1 cellular context compared by ENCODE assay signal in the genomic region with DNA sequence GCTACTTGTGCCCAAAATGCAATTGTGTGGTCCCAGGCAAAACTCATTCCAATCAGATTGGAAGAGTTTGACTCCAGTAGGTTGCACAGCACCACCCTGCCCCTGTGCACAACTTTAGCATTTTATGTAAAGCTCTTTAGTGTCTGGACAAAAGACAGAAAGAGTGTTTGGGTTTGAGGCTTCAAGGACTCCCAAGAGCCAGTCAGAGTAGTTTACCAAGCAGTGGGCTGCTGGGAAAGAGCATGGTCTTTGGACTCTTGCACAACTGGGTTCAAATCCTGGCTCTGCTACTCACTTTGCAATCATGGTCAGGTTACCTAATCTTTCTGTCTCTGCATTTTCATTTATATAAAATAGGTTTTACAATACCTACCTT.
TF ChIP-seq lines count a peak whose summit lies in the region.

No MANE protein-coding gene starts in this region.

TF ChIP-seq in HepG2, 621 proteins besides CTCF, POLR2A, EP300 and RAD21 (continued from another document and continues in another):
- TF ChIP-seq, protein P1, sequence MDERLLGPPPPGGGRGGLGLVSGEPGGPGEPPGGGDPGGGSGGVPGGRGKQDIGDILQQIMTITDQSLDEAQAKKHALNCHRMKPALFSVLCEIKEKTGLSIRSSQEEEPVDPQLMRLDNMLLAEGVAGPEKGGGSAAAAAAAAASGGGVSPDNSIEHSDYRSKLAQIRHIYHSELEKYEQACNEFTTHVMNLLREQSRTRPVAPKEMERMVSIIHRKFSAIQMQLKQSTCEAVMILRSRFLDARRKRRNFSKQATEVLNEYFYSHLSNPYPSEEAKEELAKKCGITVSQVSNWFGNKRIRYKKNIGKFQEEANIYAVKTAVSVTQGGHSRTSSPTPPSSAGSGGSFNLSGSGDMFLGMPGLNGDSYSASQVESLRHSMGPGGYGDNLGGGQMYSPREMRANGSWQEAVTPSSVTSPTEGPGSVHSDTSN (CRISPR knock-in tag; IDR thresholded peaks at IDR 0.05) = no peak
- TF ChIP-seq TCF7L2 (IDR thresholded peaks at IDR 0.05; ENCODE audit: low read depth, low read length) (no peak), TMF1 (CRISPR knock-in tag; IDR thresholded peaks at IDR 0.05; ENCODE audit: low read depth) (no peak), ZNF253 (CRISPR knock-in tag; IDR thresholded peaks at IDR 0.05; ENCODE audit: borderline replicate concordance) (no peak), ZNF3 (CRISPR knock-in tag; IDR thresholded peaks at IDR 0.05) (peak; percentile 97), KDM6A (CRISPR knock-in tag; IDR thresholded peaks at IDR 0.05; ENCODE audit: low read depth) (peak; percentile 29; the same call in 1 of the 2 replicates), SOX5 (CRISPR knock-in tag; IDR thresholded peaks at IDR 0.05; ENCODE audit: borderline replicate concordance) (peak; percentile 71; the same call in 1 of the 2 replicates), CAMTA2 (CRISPR knock-in tag; IDR thresholded peaks at IDR 0.05; ENCODE audit: borderline replicate concordance) (no peak), ZNF275 (CRISPR knock-in tag; IDR thresholded peaks at IDR 0.05; ENCODE audit: borderline replicate concordance) (0 out of 2 replicates have a peak, but pooled peaks have one; percentile 35), ZNF761 (CRISPR knock-in tag; conservative IDR thresholded peaks at IDR 0.05) (0 out of 2 replicates have a peak, but pooled peaks have one; percentile 44), DR1 (CRISPR knock-in tag; IDR thresholded peaks at IDR 0.05) (no peak), DNMT3B (CRISPR knock-in tag; conservative IDR thresholded peaks at IDR 0.05) (no peak), ZNF740 (CRISPR knock-in tag; IDR thresholded peaks at IDR 0.05) (no peak), KDM1A (CRISPR knock-in tag; IDR thresholded peaks at IDR 0.05) (peak; percentile 63; the same call in 1 of the 2 replicates), PAX8 (CRISPR knock-in tag; IDR thresholded peaks at IDR 0.05; ENCODE audit: borderline replicate concordance) (no peak), ZNF501 (CRISPR knock-in tag; IDR thresholded peaks at IDR 0.05) (no peak), ISL2 (CRISPR knock-in tag; IDR thresholded peaks at IDR 0.05) (peak; percentile 77), ZNF7 (CRISPR knock-in tag; IDR thresholded peaks at IDR 0.05) (no peak), ZEB1 (IDR thresholded peaks at IDR 0.05; ENCODE audit: insufficient replicate concordance, low read depth) (no peak), GABPA (IDR thresholded peaks at IDR 0.05; ENCODE audit: low read depth, low read length) (no peak), GABPA (CRISPR knock-in tag; IDR thresholded peaks at IDR 0.05; ENCODE audit: low read depth) (peak; percentile 10; the same call in 1 of the 2 replicates), RBM39 (IDR thresholded peaks at IDR 0.05; ENCODE audit: low read depth, low read length, poor library complexity, severe bottlenecking) (no peak), ZNF460 (CRISPR knock-in tag; IDR thresholded peaks at IDR 0.05; ENCODE audit: borderline replicate concordance) (no peak), ZNF619 (CRISPR knock-in tag; IDR thresholded peaks at IDR 0.05) (no peak), ZNF205 (CRISPR knock-in tag; IDR thresholded peaks at IDR 0.05) (peak; percentile 32; the same call in 1 of the 2 replicates), ZNF446 (CRISPR knock-in tag; IDR thresholded peaks at IDR 0.05) (no peak), BRF2 (CRISPR knock-in tag; IDR thresholded peaks at IDR 0.05) (no peak), BCL3 (CRISPR knock-in tag; IDR thresholded peaks at IDR 0.05) (no peak), ZNF282 (IDR thresholded peaks at IDR 0.05; ENCODE audit: partially characterized antibody) (no peak), ZMYM2 (CRISPR knock-in tag; IDR thresholded peaks at IDR 0.05) (peak; percentile 28; the same call in 1 of the 2 replicates), ZNF670 (CRISPR knock-in tag; IDR thresholded peaks at IDR 0.05; ENCODE audit: borderline replicate concordance) (no peak)
- TF ChIP-seq, protein P2, sequence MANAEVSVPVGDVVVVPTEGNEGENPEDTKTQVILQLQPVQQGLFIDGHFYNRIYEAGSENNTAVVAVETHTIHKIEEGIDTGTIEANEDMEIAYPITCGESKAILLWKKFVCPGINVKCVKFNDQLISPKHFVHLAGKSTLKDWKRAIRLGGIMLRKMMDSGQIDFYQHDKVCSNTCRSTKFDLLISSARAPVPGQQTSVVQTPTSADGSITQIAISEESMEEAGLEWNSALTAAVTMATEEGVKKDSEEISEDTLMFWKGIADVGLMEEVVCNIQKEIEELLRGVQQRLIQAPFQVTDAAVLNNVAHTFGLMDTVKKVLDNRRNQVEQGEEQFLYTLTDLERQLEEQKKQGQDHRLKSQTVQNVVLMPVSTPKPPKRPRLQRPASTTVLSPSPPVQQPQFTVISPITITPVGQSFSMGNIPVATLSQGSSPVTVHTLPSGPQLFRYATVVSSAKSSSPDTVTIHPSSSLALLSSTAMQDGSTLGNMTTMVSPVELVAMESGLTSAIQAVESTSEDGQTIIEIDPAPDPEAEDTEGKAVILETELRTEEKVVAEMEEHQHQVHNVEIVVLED (CRISPR knock-in tag; IDR thresholded peaks at IDR 0.05; ENCODE audit: borderline replicate concordance) = no peak
- TF ChIP-seq, protein P3, sequence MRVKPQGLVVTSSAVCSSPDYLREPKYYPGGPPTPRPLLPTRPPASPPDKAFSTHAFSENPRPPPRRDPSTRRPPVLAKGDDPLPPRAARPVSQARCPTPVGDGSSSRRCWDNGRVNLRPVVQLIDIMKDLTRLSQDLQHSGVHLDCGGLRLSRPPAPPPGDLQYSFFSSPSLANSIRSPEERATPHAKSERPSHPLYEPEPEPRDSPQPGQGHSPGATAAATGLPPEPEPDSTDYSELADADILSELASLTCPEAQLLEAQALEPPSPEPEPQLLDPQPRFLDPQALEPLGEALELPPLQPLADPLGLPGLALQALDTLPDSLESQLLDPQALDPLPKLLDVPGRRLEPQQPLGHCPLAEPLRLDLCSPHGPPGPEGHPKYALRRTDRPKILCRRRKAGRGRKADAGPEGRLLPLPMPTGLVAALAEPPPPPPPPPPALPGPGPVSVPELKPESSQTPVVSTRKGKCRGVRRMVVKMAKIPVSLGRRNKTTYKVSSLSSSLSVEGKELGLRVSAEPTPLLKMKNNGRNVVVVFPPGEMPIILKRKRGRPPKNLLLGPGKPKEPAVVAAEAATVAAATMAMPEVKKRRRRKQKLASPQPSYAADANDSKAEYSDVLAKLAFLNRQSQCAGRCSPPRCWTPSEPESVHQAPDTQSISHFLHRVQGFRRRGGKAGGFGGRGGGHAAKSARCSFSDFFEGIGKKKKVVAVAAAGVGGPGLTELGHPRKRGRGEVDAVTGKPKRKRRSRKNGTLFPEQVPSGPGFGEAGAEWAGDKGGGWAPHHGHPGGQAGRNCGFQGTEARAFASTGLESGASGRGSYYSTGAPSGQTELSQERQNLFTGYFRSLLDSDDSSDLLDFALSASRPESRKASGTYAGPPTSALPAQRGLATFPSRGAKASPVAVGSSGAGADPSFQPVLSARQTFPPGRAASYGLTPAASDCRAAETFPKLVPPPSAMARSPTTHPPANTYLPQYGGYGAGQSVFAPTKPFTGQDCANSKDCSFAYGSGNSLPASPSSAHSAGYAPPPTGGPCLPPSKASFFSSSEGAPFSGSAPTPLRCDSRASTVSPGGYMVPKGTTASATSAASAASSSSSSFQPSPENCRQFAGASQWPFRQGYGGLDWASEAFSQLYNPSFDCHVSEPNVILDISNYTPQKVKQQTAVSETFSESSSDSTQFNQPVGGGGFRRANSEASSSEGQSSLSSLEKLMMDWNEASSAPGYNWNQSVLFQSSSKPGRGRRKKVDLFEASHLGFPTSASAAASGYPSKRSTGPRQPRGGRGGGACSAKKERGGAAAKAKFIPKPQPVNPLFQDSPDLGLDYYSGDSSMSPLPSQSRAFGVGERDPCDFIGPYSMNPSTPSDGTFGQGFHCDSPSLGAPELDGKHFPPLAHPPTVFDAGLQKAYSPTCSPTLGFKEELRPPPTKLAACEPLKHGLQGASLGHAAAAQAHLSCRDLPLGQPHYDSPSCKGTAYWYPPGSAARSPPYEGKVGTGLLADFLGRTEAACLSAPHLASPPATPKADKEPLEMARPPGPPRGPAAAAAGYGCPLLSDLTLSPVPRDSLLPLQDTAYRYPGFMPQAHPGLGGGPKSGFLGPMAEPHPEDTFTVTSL (CRISPR knock-in tag; IDR thresholded peaks at IDR 0.05; ENCODE audit: borderline replicate concordance) = peak; percentile 71
- TF ChIP-seq, protein P4, sequence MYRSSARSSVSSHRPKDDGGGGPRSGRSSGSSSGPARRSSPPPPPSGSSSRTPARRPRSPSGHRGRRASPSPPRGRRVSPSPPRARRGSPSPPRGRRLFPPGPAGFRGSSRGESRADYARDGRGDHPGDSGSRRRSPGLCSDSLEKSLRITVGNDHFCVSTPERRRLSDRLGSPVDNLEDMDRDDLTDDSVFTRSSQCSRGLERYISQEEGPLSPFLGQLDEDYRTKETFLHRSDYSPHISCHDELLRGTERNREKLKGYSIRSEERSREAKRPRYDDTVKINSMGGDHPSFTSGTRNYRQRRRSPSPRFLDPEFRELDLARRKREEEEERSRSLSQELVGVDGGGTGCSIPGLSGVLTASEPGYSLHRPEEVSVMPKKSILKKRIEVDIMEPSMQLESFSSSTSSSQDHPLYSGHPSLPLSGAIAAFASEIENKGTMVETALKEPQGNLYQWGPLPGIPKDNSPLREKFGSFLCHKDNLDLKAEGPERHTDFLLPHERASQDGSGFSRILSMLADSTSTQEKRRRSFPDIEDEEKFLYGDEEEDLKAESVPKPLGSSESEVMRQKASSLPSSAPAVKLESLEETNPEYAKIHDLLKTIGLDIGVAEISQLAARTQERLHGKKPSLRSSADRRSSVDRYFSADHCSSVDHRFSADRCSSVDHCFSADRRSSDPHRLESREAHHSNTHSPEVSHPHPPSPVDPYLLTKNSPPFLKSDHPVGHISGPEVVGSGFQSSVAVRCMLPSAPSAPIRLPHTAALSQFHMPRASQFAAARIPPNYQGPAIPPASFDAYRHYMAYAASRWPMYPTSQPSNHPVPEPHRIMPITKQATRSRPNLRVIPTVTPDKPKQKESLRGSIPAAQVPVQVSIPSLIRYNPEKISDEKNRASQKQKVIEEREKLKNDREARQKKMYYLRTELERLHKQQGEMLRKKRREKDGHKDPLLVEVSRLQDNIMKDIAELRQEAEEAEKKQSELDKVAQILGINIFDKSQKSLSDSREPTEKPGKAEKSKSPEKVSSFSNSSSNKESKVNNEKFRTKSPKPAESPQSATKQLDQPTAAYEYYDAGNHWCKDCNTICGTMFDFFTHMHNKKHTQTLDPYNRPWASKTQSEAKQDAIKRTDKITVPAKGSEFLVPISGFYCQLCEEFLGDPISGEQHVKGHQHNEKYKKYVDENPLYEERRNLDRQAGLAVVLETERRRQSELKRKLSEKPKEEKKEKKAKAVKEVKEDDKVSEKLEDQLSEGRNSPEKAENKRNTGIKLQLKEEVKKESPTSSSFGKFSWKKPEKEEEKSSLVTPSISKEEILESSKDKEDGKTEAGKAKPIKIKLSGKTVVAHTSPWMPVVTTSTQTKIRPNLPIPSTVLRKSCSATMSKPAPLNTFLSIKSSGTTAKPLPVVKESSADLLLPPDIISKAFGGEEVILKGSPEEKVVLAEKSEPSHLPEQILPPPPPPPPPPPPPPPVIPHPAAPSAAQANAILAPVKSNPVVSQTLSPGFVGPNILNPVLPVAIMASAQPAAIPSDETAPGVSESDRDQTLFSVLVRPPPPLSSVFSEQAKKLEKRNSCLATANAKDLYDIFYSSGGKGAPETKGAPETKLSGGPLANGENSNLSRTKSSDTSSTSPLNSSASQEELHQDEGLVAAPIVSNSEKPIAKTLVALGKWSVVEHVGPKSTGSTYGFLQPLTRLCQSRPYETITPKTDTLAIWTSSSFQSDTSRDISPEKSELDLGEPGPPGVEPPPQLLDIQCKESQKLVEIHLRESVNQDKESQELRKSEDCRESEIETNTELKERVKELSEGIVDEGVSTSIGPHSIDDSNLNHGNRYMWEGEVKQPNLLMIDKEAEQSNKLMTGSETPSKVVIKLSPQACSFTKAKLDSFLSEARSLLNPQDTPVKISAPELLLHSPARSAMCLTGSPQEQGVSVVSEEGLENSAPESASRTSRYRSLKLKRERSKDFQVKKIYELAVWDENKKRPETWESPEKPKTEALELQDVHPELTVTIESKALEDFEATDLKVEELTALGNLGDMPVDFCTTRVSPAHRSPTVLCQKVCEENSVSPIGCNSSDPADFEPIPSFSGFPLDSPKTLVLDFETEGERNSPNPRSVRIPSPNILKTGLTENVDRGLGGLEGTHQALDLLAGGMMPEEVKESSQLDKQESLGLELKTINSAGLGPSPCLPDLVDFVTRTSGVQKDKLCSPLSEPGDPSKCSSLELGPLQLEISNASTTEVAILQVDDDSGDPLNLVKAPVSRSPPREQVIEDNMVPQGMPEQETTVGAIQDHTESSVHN (CRISPR knock-in tag; IDR thresholded peaks at IDR 0.05) = no peak
- TF ChIP-seq, protein P5, sequence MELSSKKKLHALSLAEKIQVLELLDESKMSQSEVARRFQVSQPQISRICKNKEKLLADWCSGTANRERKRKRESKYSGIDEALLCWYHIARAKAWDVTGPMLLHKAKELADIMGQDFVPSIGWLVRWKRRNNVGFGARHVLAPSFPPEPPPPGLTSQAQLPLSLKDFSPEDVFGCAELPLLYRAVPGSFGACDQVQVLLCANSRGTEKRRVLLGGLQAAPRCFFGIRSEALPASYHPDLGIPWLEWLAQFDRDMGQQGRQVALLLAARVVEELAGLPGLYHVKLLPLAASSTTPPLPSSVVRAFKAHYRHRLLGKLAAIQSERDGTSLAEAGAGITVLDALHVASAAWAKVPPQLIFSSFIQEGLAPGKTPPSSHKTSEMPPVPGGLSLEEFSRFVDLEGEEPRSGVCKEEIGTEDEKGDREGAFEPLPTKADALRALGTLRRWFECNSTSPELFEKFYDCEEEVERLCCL (CRISPR knock-in tag; IDR thresholded peaks at IDR 0.05; ENCODE audit: borderline replicate concordance) = no peak
